ENCODE assay signal across 8 cellular contexts in the genomic region with DNA sequence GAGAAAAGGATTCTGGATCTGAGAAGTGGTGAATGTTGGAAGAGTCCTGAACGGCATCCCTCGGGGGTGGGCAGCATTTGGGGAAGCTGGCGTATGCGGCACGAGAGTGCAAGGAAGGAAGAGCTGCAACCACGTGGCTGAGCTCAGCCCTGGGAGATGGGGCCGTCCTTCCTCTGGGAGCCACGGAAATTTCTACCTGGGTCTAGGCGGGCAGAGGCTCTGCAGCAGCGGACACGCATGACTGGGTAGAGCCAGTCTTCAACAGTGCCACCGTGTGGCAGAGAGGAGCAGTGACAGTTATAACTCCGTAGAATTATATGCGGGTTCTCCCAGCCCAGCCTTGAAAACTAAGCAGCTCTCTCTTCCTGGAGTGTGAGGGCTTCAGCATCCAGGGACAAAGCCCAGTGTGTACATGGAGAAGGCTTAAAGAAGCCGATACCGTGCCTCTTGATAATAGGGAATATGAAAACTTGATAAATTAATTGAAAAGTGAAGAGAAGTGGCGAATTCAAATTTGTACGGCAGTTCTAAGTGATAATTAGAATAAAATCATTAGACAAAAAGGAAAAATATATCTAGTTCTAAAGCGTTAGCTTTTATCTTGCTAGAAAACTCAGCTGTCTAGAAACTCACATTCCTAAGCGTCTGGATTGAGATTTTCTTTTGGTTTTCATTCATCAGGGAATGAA.
DNase-seq lines count a peak whose midpoint lies in the region; ATAC-seq, FAIRE-seq and TF ChIP-seq lines count a peak whose summit lies in the region.

No MANE protein-coding gene starts in this region.

- H3K27ac Mint-ChIP-seq in mesothelial cell of epicardium, result peak overlapping the region; percentile 47
- H3K27ac Mint-ChIP-seq in stimulated activated effector memory CD8-positive, alpha-beta T cell treated with anti-CD3 and anti-CD28 coated beads, Interleukin-12 subunit alpha, Interleukin-12 subunit beta, amount 100 ng/mL, for 72 hours, result no peak overlapping the region

- no peak overlapping the region for H3K4me3 ChIP-seq in BLaER1

- TF ChIP-seq CTCF in mesothelial cell of epicardium (IDR thresholded peaks at IDR 0.05; ENCODE audit: unreplicated experiment), result peak; percentile 89

- no peaks in the 10 kb centered on the region for H3K27me3 Mint-ChIP-seq in mesothelial cell of epicardium (ENCODE audit: low read depth)

- no peak overlapping the region for H3K9ac ChIP-seq in BLaER1

- H3K4me1 Mint-ChIP-seq in mesothelial cell of epicardium, result peaks cover 19% of the 10 kb centered on the region
- peaks cover 9% of the 10 kb centered on the region for H3K4me1 Mint-ChIP-seq in stimulated activated effector memory CD8-positive, alpha-beta T cell treated with anti-CD3 and anti-CD28 coated beads, Interleukin-12 subunit alpha, Interleukin-12 subunit beta, amount 100 ng/mL, for 72 hours

- H3K27me3 ChIP-seq in BLaER1, result no peaks in the 10 kb centered on the region

- DNase-seq in GM19239 (ENCODE audit: insufficient read length, low spot score) (peak; percentile 37), NCI-H69 (lab: John Stamatoyannopoulos, UW) (peak; percentile 88), epidermal melanocyte (ENCODE audit: insufficient read length, low spot score) (peak; percentile 70), mesothelial cell of epicardium (ENCODE audit: low spot score in 2 of 2, unreplicated experiment in 2 of 2) (peak; percentile 58 to 80)
- DNase-seq in activated CD4-positive, alpha-beta T cell treated with anti-CD3 and anti-CD28 coated beads, Interleukin-2, amount 50 U/mL, for 48 hours, result peak; percentile 40
- peak; percentile 44 to 66 for DNase-seq in stimulated activated effector memory CD8-positive, alpha-beta T cell treated with anti-CD3 and anti-CD28 coated beads, Interleukin-12 subunit alpha, Interleukin-12 subunit beta, amount 100 ng/mL, for 72 hours (ENCODE audit: low spot score in 2 of 2)

- no peaks in the 10 kb centered on the region for H3K9me3 ChIP-seq in BLaER1

- H3K27ac ChIP-seq in BLaER1, result no peak overlapping the region

- H3K4me2 ChIP-seq in BLaER1, result peak overlapping the region; percentile 60

- peaks cover 2% of the 10 kb centered on the region for H3K9me3 Mint-ChIP-seq in mesothelial cell of epicardium
- H3K9me3 Mint-ChIP-seq in stimulated activated effector memory CD8-positive, alpha-beta T cell treated with anti-CD3 and anti-CD28 coated beads, Interleukin-12 subunit alpha, Interleukin-12 subunit beta, amount 100 ng/mL, for 72 hours, result no peaks in the 10 kb centered on the region

- H3K4me3 Mint-ChIP-seq in mesothelial cell of epicardium, result peak overlapping the region; percentile 1
- H3K4me3 Mint-ChIP-seq in stimulated activated effector memory CD8-positive, alpha-beta T cell treated with anti-CD3 and anti-CD28 coated beads, Interleukin-12 subunit alpha, Interleukin-12 subunit beta, amount 100 ng/mL, for 72 hours, result peak overlapping the region; percentile 14

- ATAC-seq in HG03439 (IDR thresholded peaks at IDR 0.05; ENCODE audit: unreplicated experiment), result peak; percentile 95
- ATAC-seq in stimulated activated effector memory CD8-positive, alpha-beta T cell treated with anti-CD3 and anti-CD28 coated beads, Interleukin-12 subunit alpha, Interleukin-12 subunit beta, amount 100 ng/mL, for 72 hours, result peak; percentile 85

- H3K36me3 Mint-ChIP-seq in mesothelial cell of epicardium, result no peaks in the 10 kb centered on the region
- H3K36me3 Mint-ChIP-seq in stimulated activated effector memory CD8-positive, alpha-beta T cell treated with anti-CD3 and anti-CD28 coated beads, Interleukin-12 subunit alpha, Interleukin-12 subunit beta, amount 100 ng/mL, for 72 hours, result no peaks in the 10 kb centered on the region

- no peaks in the 10 kb centered on the region for H4K20me1 ChIP-seq in BLaER1

- FAIRE-seq in GM19239 (lab: Jason Lieb, UNC), result peak; percentile 84

- 0 out of 2 replicates have a peak, but pooled peaks cover 5% of the 10 kb centered on the region for H3K4me1 ChIP-seq in BLaER1

- no peaks in the 10 kb centered on the region for H3K36me3 ChIP-seq in BLaER1

Comparison
In these comparisons a context has a peak if more than half of its experiments do, and no peak if none do; other contexts are left out.
1. DNase-seq: peak in every context shown above with its lines; median percentile 88 in NCI-H69; 70 in epidermal melanocyte; 69 in mesothelial cell of epicardium; 55 in stimulated activated effector memory CD8-positive, alpha-beta T cell treated with anti-CD3 and anti-CD28 coated beads, Interleukin-12 subunit alpha, Interleukin-12 subunit beta, amount 100 ng/mL, for 72 hours; 40 in activated CD4-positive, alpha-beta T cell treated with anti-CD3 and anti-CD28 coated beads, Interleukin-2, amount 50 U/mL, for 48 hours; 37 in GM19239.